ENCODE assay signal across 9 cellular contexts in genomic region chr2:238376884-238377391, GRCh38. TPM values are rescaled to one million over a fixed set of nuclear protein-coding genes. Genes with fewer than 3 reads are reported as not detected.
DNase-seq lines count a peak whose midpoint lies in the region; ATAC-seq and TF ChIP-seq lines count a peak whose summit lies in the region.
"Had no signal": no experiment of that assay in that cellular context is flagged by ENCODE, and none has a peak within 500 bp of the region (broad histone marks: within the 10 kb centered on the region; RNA-seq: fewer than 3 reads in every experiment).

No MANE protein-coding gene starts in this region.

- peak overlapping the region; percentile 48 for H3K27ac Mint-ChIP-seq in endodermal cell
- H3K27ac Mint-ChIP-seq in stimulated activated effector memory CD8-positive, alpha-beta T cell treated with anti-CD3 and anti-CD28 coated beads, Interleukin-12 subunit alpha, Interleukin-12 subunit beta, amount 100 ng/mL, for 72 hours = peak overlapping the region; percentile 78

- no peak for TF ChIP-seq EP300 in transverse colon (IDR thresholded peaks at IDR 0.05; ENCODE audit: low read depth)

- H3K9me3 Mint-ChIP-seq in endodermal cell = peaks cover 7% of the 10 kb centered on the region
- H3K9me3 Mint-ChIP-seq in stimulated activated effector memory CD8-positive, alpha-beta T cell treated with anti-CD3 and anti-CD28 coated beads, Interleukin-12 subunit alpha, Interleukin-12 subunit beta, amount 100 ng/mL, for 72 hours = no peaks in the 10 kb centered on the region

- intact Hi-C loops in transverse colon (cut with DNase I; ENCODE audit: low total_unique reads) = no loop called here

- H3K27ac ChIP-seq in endodermal cell (ENCODE audit: low read depth, low read length) = no peak overlapping the region
- no peak overlapping the region for H3K27ac ChIP-seq in transverse colon
- H3K27ac ChIP-seq in Peyer's patch = no peak overlapping the region
- H3K27ac ChIP-seq: 22Rv1 had no signal

- H3K4me1 Mint-ChIP-seq in endodermal cell = no peaks in the 10 kb centered on the region
- peaks cover 36% of the 10 kb centered on the region for H3K4me1 Mint-ChIP-seq in stimulated activated effector memory CD8-positive, alpha-beta T cell treated with anti-CD3 and anti-CD28 coated beads, Interleukin-12 subunit alpha, Interleukin-12 subunit beta, amount 100 ng/mL, for 72 hours

- ATAC-seq in activated CD4-positive, CD25-positive, alpha-beta regulatory T cell treated with anti-CD3 and anti-CD28 coated beads, Interleukin-2, amount 50 U/mL, for 24 hours = peak; percentile 46 to 67
- peak; percentile 99 for ATAC-seq in stimulated activated effector memory CD8-positive, alpha-beta T cell treated with anti-CD3 and anti-CD28 coated beads, Interleukin-12 subunit alpha, Interleukin-12 subunit beta, amount 100 ng/mL, for 72 hours

- H3K4me3 ChIP-seq in endodermal cell (ENCODE audit: low read length) (no peak overlapping the region), transverse colon (no peak overlapping the region), Peyer's patch (no peak overlapping the region)

- DNase-seq in activated CD4-positive, CD25-positive, alpha-beta regulatory T cell (lab: John Stamatoyannopoulos, UW) = no peak
- DNase-seq in RPMI7951 (ENCODE audit: low read depth) (peak; percentile 24), endodermal cell (no peak), transverse colon (no peak), foreskin melanocyte (no peak), Peyer's patch (no peak)
- DNase-seq in stimulated activated effector memory CD8-positive, alpha-beta T cell treated with anti-CD3 and anti-CD28 coated beads, Interleukin-12 subunit alpha, Interleukin-12 subunit beta, amount 100 ng/mL, for 72 hours (ENCODE audit: low spot score in 2 of 2) = no peak

- H3K9me3 ChIP-seq in endodermal cell (ENCODE audit: control insufficient read depth, low read length) = no peaks in the 10 kb centered on the region
- H3K9me3 ChIP-seq in transverse colon = no peaks in the 10 kb centered on the region
- H3K9me3 ChIP-seq in Peyer's patch = no peaks in the 10 kb centered on the region

- H3K4me1 ChIP-seq in endodermal cell (ENCODE audit: control insufficient read depth, insufficient read depth, low read length) (no peaks in the 10 kb centered on the region), transverse colon (peaks cover 0 to 17% (median 3%) of the 10 kb centered on the region in 4 donors), Peyer's patch (no peaks in the 10 kb centered on the region)

- no peaks in the 10 kb centered on the region for H3K27me3 Mint-ChIP-seq in endodermal cell (ENCODE audit: insufficient read depth)

- in situ Hi-C loops in transverse colon (cut with MboI; ENCODE audit: low pct_ligation_motif_present in 1 of 4, low pct_unique_long_range_greater_than_20kb in 1 of 4, low sequenced_read_pairs in 3 of 4) = no loop called here

- no peak for TF ChIP-seq POLR2A in transverse colon (IDR thresholded peaks at IDR 0.05)
- TF ChIP-seq POLR2A in Peyer's patch (IDR thresholded peaks at IDR 0.05) = no peak

- 94 to 96% methylated on average over 4 to 8 of the region's 8 CpGs for WGBS in endodermal cell (ENCODE audit: insufficient coverage in 1 of 2, insufficient read length in 1 of 2), 2 experiments
- 59 to 74% methylated on average over 2 to 8 of the region's 8 CpGs for WGBS in transverse colon (ENCODE audit: low coverage in 1 of 2), 2 donors

- H3K4me3 Mint-ChIP-seq in endodermal cell = no peak overlapping the region
- H3K4me3 Mint-ChIP-seq in stimulated activated effector memory CD8-positive, alpha-beta T cell treated with anti-CD3 and anti-CD28 coated beads, Interleukin-12 subunit alpha, Interleukin-12 subunit beta, amount 100 ng/mL, for 72 hours = peak overlapping the region; percentile 48

- TF ChIP-seq CTCF in endodermal cell (conservative IDR thresholded peaks at IDR 0.05) (no peak), transverse colon (IDR thresholded peaks at IDR 0.05) (no peak), Peyer's patch (IDR thresholded peaks at IDR 0.05) (no peak)

- peaks cover 11% of the 10 kb centered on the region for H3K36me3 ChIP-seq in endodermal cell (ENCODE audit: control insufficient read depth, insufficient read depth, low read length)
- H3K36me3 ChIP-seq in transverse colon = no peaks in the 10 kb centered on the region
- H3K36me3 ChIP-seq in Peyer's patch = no peaks in the 10 kb centered on the region

- H3K36me3 Mint-ChIP-seq in endodermal cell (ENCODE audit: low read depth) = peaks cover 18% of the 10 kb centered on the region
- H3K36me3 Mint-ChIP-seq in stimulated activated effector memory CD8-positive, alpha-beta T cell treated with anti-CD3 and anti-CD28 coated beads, Interleukin-12 subunit alpha, Interleukin-12 subunit beta, amount 100 ng/mL, for 72 hours = peaks cover 6% of the 10 kb centered on the region

- H3K27me3 ChIP-seq in endodermal cell (ENCODE audit: control insufficient read depth, insufficient read depth, low read length, poor library complexity, severe bottlenecking) (no peaks in the 10 kb centered on the region), transverse colon (no peaks in the 10 kb centered on the region), Peyer's patch (no peaks in the 10 kb centered on the region)

- H3K9ac ChIP-seq in endodermal cell (ENCODE audit: extremely low read depth, low read length, poor library complexity, severe bottlenecking) = no peak overlapping the region

RNA-seq across cellular contexts. Expression of gene ASB1, which starts 49.8 kb away (rescaled TPM):
- 23.5 and 27.4 TPM in 2 replicates for total RNA-seq in RPMI7951 (2014; rRNA removed; shearing (Covaris generic))
- 10 to 100 TPM; 39.0 to 39.6 TPM for total RNA-seq in endodermal cell
- polyA plus RNA-seq in endodermal cell (2013, experiment 1 of 2) = 23.2 TPM
- 22.2 TPM for polyA plus RNA-seq in endodermal cell (2013, experiment 2 of 2)
- 10 to 100 TPM in 3 of 4 donors, 1 to 10 TPM in 1; 9.4 to 48.3 (median 17.2) TPM for total RNA-seq in transverse colon
- total RNA-seq in Peyer's patch = 10 to 100 TPM; 17.5 to 62.7 (median 24.9) TPM

RNA-seq across cellular contexts. Expression of gene TRAF3IP1, which starts 56.6 kb away (rescaled TPM):
- total RNA-seq in RPMI7951 (2014; rRNA removed; shearing (Covaris generic)) = 5.6 and 7.1 TPM in 2 replicates
- 10 to 100 TPM; 21.9 to 28.3 TPM for total RNA-seq in endodermal cell
- polyA plus RNA-seq in endodermal cell (2013, experiment 1 of 2) = 14.1 TPM
- 10.9 TPM for polyA plus RNA-seq in endodermal cell (2013, experiment 2 of 2)
- total RNA-seq in transverse colon = 10 to 100 TPM in 3 of 4 donors, 1 to 10 TPM in 1; 1.1 to 14.1 (median 10.4) TPM
- total RNA-seq in Peyer's patch = 10 to 100 TPM; 11.0 to 27.2 (median 13.4) TPM
